2 cellular contexts compared by ENCODE assay signal in the genomic region with DNA sequence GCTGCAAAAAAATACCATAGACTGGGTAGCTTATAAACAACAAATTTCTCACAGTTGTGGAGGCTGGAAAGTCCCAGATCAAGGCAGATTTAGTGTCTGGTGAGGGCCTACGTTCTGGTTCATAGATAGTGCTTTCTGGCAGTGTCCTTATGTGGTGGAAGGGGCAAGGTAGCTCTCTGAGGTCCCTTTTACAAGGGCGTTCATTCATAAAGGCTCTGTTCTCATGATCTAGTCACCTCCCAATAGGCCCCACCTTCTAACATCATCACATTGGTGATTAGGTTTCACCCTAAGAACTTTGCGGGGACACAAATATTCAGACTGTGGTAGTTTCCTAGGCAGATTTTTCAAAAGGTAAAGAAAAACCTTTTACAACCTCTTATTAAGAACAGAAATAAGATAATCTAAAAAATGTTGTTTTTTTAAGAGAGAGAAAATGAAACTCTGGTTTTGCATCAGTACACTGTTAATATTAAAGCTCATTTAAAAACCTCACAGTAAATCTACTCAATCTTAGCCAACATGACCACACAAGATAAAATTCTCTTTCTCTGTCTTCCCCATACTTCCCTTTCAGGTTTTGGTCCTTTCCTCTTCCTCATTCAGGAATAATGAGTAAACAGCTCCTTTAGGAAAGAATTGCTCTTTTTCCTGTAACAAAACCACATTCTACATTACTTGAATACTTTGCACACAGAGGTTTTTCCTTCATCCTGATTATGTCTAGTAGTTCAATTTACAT.
TF ChIP-seq lines count a peak whose summit lies in the region.

No MANE protein-coding gene starts in this region.

TF ChIP-seq in GM12878, 131 proteins besides CTCF, POLR2A, EP300 and RAD21 (continued from another document and continues in another):
- TF ChIP-seq RAD51 (IDR thresholded peaks at IDR 0.05) (0 out of 2 replicates have a peak, but pooled peaks have one; percentile 21), IKZF2 (IDR thresholded peaks at IDR 0.05) (peak; percentile 83 to 87), HDAC2 (IDR thresholded peaks at IDR 0.05) (no peak), NBN (IDR thresholded peaks at IDR 0.05) (0 out of 2 replicates have a peak, but pooled peaks have one; percentile 58), MTA2 (IDR thresholded peaks at IDR 0.05; ENCODE audit: low read depth) (peak; percentile 75), ZNF24 (IDR thresholded peaks at IDR 0.05) (0 out of 2 replicates have a peak, but pooled peaks have one; percentile 1), NR2F1 (conservative IDR thresholded peaks at IDR 0.05) (peak; percentile 82), KDM1A (IDR thresholded peaks at IDR 0.05; ENCODE audit: borderline replicate concordance) (no peak), YBX1 (IDR thresholded peaks at IDR 0.05) (no peak), POLR2AphosphoS2 (IDR thresholded peaks at IDR 0.05; ENCODE audit: low read depth, low read length) (no peak), STAT1 (conservative IDR thresholded peaks at IDR 0.05) (no peak), HDAC6 (IDR thresholded peaks at IDR 0.05; ENCODE audit: unreplicated experiment) (no peak), MEF2B (IDR thresholded peaks at IDR 0.05; ENCODE audit: partially characterized antibody, poor library complexity, severe bottlenecking) (peak; percentile 51), IKZF1 (conservative IDR thresholded peaks at IDR 0.05) (peak; percentile 59), ATF7 (IDR thresholded peaks at IDR 0.05; ENCODE audit: low read depth) (peak; percentile 58)
- TF ChIP-seq, protein P1, sequence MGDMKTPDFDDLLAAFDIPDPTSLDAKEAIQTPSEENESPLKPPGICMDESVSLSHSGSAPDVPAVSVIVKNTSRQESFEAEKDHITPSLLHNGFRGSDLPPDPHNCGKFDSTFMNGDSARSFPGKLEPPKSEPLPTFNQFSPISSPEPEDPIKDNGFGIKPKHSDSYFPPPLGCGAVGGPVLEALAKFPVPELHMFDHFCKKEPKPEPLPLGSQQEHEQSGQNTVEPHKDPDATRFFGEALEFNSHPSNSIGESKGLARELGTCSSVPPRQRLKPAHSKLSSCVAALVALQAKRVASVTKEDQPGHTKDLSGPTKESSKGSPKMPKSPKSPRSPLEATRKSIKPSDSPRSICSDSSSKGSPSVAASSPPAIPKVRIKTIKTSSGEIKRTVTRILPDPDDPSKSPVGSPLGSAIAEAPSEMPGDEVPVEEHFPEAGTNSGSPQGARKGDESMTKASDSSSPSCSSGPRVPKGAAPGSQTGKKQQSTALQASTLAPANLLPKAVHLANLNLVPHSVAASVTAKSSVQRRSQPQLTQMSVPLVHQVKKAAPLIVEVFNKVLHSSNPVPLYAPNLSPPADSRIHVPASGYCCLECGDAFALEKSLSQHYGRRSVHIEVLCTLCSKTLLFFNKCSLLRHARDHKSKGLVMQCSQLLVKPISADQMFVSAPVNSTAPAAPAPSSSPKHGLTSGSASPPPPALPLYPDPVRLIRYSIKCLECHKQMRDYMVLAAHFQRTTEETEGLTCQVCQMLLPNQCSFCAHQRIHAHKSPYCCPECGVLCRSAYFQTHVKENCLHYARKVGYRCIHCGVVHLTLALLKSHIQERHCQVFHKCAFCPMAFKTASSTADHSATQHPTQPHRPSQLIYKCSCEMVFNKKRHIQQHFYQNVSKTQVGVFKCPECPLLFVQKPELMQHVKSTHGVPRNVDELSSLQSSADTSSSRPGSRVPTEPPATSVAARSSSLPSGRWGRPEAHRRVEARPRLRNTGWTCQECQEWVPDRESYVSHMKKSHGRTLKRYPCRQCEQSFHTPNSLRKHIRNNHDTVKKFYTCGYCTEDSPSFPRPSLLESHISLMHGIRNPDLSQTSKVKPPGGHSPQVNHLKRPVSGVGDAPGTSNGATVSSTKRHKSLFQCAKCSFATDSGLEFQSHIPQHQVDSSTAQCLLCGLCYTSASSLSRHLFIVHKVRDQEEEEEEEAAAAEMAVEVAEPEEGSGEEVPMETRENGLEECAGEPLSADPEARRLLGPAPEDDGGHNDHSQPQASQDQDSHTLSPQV (IDR thresholded peaks at IDR 0.05) = no peak
- TF ChIP-seq, protein P2, sequence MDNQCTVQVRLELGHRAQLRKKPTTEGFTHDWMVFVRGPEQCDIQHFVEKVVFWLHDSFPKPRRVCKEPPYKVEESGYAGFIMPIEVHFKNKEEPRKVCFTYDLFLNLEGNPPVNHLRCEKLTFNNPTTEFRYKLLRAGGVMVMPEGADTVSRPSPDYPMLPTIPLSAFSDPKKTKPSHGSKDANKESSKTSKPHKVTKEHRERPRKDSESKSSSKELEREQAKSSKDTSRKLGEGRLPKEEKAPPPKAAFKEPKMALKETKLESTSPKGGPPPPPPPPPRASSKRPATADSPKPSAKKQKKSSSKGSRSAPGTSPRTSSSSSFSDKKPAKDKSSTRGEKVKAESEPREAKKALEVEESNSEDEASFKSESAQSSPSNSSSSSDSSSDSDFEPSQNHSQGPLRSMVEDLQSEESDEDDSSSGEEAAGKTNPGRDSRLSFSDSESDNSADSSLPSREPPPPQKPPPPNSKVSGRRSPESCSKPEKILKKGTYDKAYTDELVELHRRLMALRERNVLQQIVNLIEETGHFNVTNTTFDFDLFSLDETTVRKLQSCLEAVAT (IDR thresholded peaks at IDR 0.05) = 0 out of 2 replicates have a peak, but pooled peaks have one; percentile 62
- TF ChIP-seq, protein P3, sequence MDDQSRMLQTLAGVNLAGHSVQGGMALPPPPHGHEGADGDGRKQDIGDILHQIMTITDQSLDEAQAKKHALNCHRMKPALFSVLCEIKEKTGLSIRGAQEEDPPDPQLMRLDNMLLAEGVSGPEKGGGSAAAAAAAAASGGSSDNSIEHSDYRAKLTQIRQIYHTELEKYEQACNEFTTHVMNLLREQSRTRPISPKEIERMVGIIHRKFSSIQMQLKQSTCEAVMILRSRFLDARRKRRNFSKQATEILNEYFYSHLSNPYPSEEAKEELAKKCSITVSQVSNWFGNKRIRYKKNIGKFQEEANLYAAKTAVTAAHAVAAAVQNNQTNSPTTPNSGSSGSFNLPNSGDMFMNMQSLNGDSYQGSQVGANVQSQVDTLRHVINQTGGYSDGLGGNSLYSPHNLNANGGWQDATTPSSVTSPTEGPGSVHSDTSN (IDR thresholded peaks at IDR 0.05; ENCODE audit: insufficient replicate concordance, low read depth, low read length) = no peak
- TF ChIP-seq, protein P4, sequence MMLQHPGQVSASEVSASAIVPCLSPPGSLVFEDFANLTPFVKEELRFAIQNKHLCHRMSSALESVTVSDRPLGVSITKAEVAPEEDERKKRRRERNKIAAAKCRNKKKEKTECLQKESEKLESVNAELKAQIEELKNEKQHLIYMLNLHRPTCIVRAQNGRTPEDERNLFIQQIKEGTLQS (IDR thresholded peaks at IDR 0.05; ENCODE audit: borderline replicate concordance, extremely low read depth, low read depth, low read length) = no peak
- TF ChIP-seq, protein P5, sequence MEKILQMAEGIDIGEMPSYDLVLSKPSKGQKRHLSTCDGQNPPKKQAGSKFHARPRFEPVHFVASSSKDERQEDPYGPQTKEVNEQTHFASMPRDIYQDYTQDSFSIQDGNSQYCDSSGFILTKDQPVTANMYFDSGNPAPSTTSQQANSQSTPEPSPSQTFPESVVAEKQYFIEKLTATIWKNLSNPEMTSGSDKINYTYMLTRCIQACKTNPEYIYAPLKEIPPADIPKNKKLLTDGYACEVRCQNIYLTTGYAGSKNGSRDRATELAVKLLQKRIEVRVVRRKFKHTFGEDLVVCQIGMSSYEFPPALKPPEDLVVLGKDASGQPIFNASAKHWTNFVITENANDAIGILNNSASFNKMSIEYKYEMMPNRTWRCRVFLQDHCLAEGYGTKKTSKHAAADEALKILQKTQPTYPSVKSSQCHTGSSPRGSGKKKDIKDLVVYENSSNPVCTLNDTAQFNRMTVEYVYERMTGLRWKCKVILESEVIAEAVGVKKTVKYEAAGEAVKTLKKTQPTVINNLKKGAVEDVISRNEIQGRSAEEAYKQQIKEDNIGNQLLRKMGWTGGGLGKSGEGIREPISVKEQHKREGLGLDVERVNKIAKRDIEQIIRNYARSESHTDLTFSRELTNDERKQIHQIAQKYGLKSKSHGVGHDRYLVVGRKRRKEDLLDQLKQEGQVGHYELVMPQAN (conservative IDR thresholded peaks at IDR 0.05) = no peak

TF ChIP-seq in SK-N-SH treated with all-trans-retinoic acid at 6 μM for 48 hours, 23 proteins besides CTCF, POLR2A, EP300 and RAD21 (continued from another document):
- TF ChIP-seq, protein P6, sequence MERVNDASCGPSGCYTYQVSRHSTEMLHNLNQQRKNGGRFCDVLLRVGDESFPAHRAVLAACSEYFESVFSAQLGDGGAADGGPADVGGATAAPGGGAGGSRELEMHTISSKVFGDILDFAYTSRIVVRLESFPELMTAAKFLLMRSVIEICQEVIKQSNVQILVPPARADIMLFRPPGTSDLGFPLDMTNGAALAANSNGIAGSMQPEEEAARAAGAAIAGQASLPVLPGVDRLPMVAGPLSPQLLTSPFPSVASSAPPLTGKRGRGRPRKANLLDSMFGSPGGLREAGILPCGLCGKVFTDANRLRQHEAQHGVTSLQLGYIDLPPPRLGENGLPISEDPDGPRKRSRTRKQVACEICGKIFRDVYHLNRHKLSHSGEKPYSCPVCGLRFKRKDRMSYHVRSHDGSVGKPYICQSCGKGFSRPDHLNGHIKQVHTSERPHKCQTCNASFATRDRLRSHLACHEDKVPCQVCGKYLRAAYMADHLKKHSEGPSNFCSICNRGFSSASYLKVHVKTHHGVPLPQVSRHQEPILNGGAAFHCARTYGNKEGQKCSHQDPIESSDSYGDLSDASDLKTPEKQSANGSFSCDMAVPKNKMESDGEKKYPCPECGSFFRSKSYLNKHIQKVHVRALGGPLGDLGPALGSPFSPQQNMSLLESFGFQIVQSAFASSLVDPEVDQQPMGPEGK (CRISPR knock-in tag; IDR thresholded peaks at IDR 0.05; ENCODE audit: borderline replicate concordance) = no peak
- TF ChIP-seq ESRRG (CRISPR knock-in tag; IDR thresholded peaks at IDR 0.05) (no peak), ZC3H10 (CRISPR knock-in tag; IDR thresholded peaks at IDR 0.05) (no peak), SNAI2 (CRISPR knock-in tag; IDR thresholded peaks at IDR 0.05) (no peak), GLIS3 (CRISPR knock-in tag; IDR thresholded peaks at IDR 0.05) (no peak), ISL1 (CRISPR knock-in tag; IDR thresholded peaks at IDR 0.05) (no peak), ZFP3 (CRISPR knock-in tag; IDR thresholded peaks at IDR 0.05) (no peak), ZFP30 (CRISPR knock-in tag; IDR thresholded peaks at IDR 0.05) (no peak), TOX (CRISPR knock-in tag; IDR thresholded peaks at IDR 0.05; ENCODE audit: borderline replicate concordance) (no peak), CSDC2 (CRISPR knock-in tag; IDR thresholded peaks at IDR 0.05) (no peak)
- TF ChIP-seq, protein P7, sequence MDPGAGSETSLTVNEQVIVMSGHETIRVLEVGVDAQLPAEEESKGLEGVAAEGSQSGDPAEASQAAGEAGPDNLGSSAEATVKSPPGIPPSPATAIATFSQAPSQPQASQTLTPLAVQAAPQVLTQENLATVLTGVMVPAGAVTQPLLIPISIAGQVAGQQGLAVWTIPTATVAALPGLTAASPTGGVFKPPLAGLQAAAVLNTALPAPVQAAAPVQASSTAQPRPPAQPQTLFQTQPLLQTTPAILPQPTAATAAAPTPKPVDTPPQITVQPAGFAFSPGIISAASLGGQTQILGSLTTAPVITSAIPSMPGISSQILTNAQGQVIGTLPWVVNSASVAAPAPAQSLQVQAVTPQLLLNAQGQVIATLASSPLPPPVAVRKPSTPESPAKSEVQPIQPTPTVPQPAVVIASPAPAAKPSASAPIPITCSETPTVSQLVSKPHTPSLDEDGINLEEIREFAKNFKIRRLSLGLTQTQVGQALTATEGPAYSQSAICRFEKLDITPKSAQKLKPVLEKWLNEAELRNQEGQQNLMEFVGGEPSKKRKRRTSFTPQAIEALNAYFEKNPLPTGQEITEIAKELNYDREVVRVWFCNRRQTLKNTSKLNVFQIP (CRISPR knock-in tag; IDR thresholded peaks at IDR 0.05; ENCODE audit: borderline replicate concordance, low read depth) = no peak
